8 cellular contexts compared by ENCODE assay signal in the genomic region with DNA sequence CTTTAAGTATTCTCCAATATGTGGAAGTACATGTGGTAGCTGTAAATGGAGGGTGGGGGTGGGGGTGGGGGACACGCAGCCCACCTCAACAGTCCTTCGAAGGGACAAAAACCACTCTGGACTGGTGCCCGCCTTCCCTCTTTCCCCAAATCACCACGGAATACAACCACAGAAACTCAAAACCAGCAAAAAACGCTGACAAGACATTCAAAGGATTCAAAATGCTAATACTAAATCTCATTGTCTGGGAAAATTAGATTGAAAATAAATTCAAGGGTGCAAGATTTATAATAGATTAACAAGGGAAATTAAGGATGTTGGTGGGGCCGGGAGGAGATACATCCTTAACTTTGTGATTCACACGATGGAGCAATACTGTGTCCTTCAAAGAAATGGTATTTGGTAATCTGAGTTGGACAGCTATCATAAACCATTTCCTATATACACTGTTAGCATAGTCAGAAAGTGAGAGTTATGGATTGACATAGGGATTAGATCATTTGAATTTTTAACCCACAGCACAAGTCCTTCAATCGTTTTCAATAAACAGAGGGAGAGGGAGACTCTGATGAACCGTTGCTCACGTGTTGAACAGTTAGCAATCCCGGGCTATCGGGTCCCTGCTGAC. TPM values are rescaled to one million over a fixed set of nuclear protein-coding genes. Genes with fewer than 3 reads are reported as not detected.
A peak's percentile ranks its signal among the peaks of the same experiment; 100 is the strongest.
DNase-seq lines count a peak whose midpoint lies in the region; ATAC-seq and TF ChIP-seq lines count a peak whose summit lies in the region.

No MANE protein-coding gene starts in this region.

- H3K79me2 ChIP-seq in SK-N-SH (ENCODE audit: insufficient read depth) (peaks cover 41% of the 10 kb centered on the region), hepatocyte (peaks cover 36% of the 10 kb centered on the region)

- 69% methylated on average over 12 of the region's 12 CpGs for WGBS in SK-N-SH (ENCODE audit: low lambda C conversion rate)
- WGBS in hepatocyte (ENCODE audit: low lambda C conversion rate, missing lambda C conversion rate), result 51% methylated on average over 12 of the region's 12 CpGs

- H3K27ac Mint-ChIP-seq in stimulated activated memory B cell treated with anti-CD40 and anti-IgM and Interleukin-4, amounts not matched to agents 10 μg/mL and 1 μg/mL and 100 μg/mL, for 72 hours, result peak overlapping the region; percentile 97

- CTCF ChIA-PET in SK-N-SH (lab: Yijun Ruan, JAX), result interaction anchor here (1.0 to 2.1 kb wide), 4 partner anchors 9 to 239 kb away, joined by 3 to 7 read pairs (median 4); no protein-coding TSS in a partner anchor

- no peak overlapping the region for H3K9ac ChIP-seq in SK-N-SH

- H3K36me3 ChIP-seq in SK-N-SH (replicated peaks in 1 of 2; ENCODE audit: control insufficient read depth in 1 of 2, insufficient read depth in 2 of 2, low read length in 1 of 2) (no peaks in the 10 kb centered on the region), hepatocyte (replicated peaks; ENCODE audit: insufficient read depth, low read depth) (no peaks in the 10 kb centered on the region)

- H3K4me2 ChIP-seq in SK-N-SH, result peak overlapping the region; percentile 87
- H3K4me2 ChIP-seq in hepatocyte, result peak overlapping the region; percentile 71

- H3K4me1 ChIP-seq in SK-N-SH (ENCODE audit: control insufficient read depth in 1 of 2, insufficient read depth in 2 of 2, low read depth in 1 of 2, low read length in 1 of 2) (peaks cover 10 to 11% of the 10 kb centered on the region in 2 experiments; a peak in 3 of 4 replicates), hepatocyte (ENCODE audit: insufficient read depth) (peaks cover 6% of the 10 kb centered on the region)

- H3K27me3 Mint-ChIP-seq in stimulated activated memory B cell treated with anti-CD40 and anti-IgM and Interleukin-4, amounts not matched to agents 10 μg/mL and 1 μg/mL and 100 μg/mL, for 72 hours, result no peaks in the 10 kb centered on the region

- H3K36me3 Mint-ChIP-seq in stimulated activated memory B cell treated with anti-CD40 and anti-IgM and Interleukin-4, amounts not matched to agents 10 μg/mL and 1 μg/mL and 100 μg/mL, for 72 hours, result no peaks in the 10 kb centered on the region

- H3F3A ChIP-seq in SK-N-SH (replicated peaks; ENCODE audit: insufficient read depth), result no peaks in the 10 kb centered on the region

- DNase-seq in SK-N-SH (no peak), hepatocyte (ENCODE audit: low spot score) (no peak), D341Med (ENCODE audit: low spot score) (no peak)

- POLR2A ChIA-PET in SK-N-SH (lab: Yijun Ruan, JAX), result interaction anchor here (0.6 to 1.5 kb wide), 2 partner anchors 34 to 62 kb away, joined by 4 to 8 read pairs; no protein-coding TSS in a partner anchor

- H3K9me3 Mint-ChIP-seq in stimulated activated memory B cell treated with anti-CD40 and anti-IgM and Interleukin-4, amounts not matched to agents 10 μg/mL and 1 μg/mL and 100 μg/mL, for 72 hours, result no peaks in the 10 kb centered on the region

- H4K20me1 ChIP-seq in SK-N-SH (ENCODE audit: insufficient read depth) (no peaks in the 10 kb centered on the region), hepatocyte (ENCODE audit: insufficient read depth, poor library complexity, severe bottlenecking) (no peaks in the 10 kb centered on the region)

- H3K4me3 Mint-ChIP-seq in stimulated activated memory B cell treated with anti-CD40 and anti-IgM and Interleukin-4, amounts not matched to agents 10 μg/mL and 1 μg/mL and 100 μg/mL, for 72 hours, result peak overlapping the region; percentile 94

- H2AFZ ChIP-seq in SK-N-SH (ENCODE audit: low read depth) (peak overlapping the region; percentile 54; the same call in 1 of the 2 replicates), hepatocyte (peak overlapping the region; percentile 6)

- no peaks in the 10 kb centered on the region for H3K27me3 ChIP-seq in SK-N-SH (ENCODE audit: insufficient read depth)
- H3K27me3 ChIP-seq in hepatocyte, result no peaks in the 10 kb centered on the region

- H3K27ac ChIP-seq in SK-N-SH (ENCODE audit: low read depth in 2 of 2, low read length in 1 of 2) (no peak overlapping the region), hepatocyte (no peak overlapping the region)

- no peak for ATAC-seq in SK-N-SH treated with all-trans-retinoic acid at 6 μM for 48 hours
- ATAC-seq in stimulated activated memory B cell treated with anti-CD40 and anti-IgM and Interleukin-4, amounts not matched to agents 10 μg/mL and 1 μg/mL and 100 μg/mL, for 72 hours, result no peak
- ATAC-seq in GM21786 (IDR thresholded peaks at IDR 0.05; ENCODE audit: unreplicated experiment), result no peak
- ATAC-seq in HG03342 (IDR thresholded peaks at IDR 0.05; ENCODE audit: unreplicated experiment), result no peak

- peaks cover 41% of the 10 kb centered on the region for H3K4me1 Mint-ChIP-seq in stimulated activated memory B cell treated with anti-CD40 and anti-IgM and Interleukin-4, amounts not matched to agents 10 μg/mL and 1 μg/mL and 100 μg/mL, for 72 hours

- no peaks in the 10 kb centered on the region for H3K9me3 ChIP-seq in SK-N-SH
- H3K9me3 ChIP-seq in hepatocyte (ENCODE audit: low read depth), result no peaks in the 10 kb centered on the region

- no peak for TF ChIP-seq EP300 in SK-N-SH (IDR thresholded peaks at IDR 0.05; ENCODE audit: borderline replicate concordance in 1 of 2, low read depth in 1 of 2, low read length in 1 of 2)

- H3K4me3 ChIP-seq in SK-N-SH (ENCODE audit: low read depth in 2 of 2, low read length in 1 of 2), result peak overlapping the region in 1 of 2 experiments; percentile 65; a peak in 2 of 4 replicates
- peak overlapping the region; percentile 93 for H3K4me3 ChIP-seq in WI38 (ENCODE audit: low read depth, low read length)
- no peak overlapping the region for H3K4me3 ChIP-seq in hepatocyte

- TF ChIP-seq CTCF in SK-N-SH (IDR thresholded peaks at IDR 0.05), result no peak
- TF ChIP-seq CTCF in WI38 (IDR thresholded peaks at IDR 0.05; ENCODE audit: low read depth, low read length), result no peak
- TF ChIP-seq CTCF in hepatocyte (IDR thresholded peaks at IDR 0.05; ENCODE audit: poor library complexity), result no peak

- H3K9me2 ChIP-seq in SK-N-SH (no peaks in the 10 kb centered on the region), hepatocyte (replicated peaks; ENCODE audit: insufficient read depth) (no peaks in the 10 kb centered on the region)

- no peak for TF ChIP-seq RAD21 in SK-N-SH (IDR thresholded peaks at IDR 0.05; ENCODE audit: low read length)

TF ChIP-seq in SK-N-SH, 30 proteins besides CTCF, POLR2A, EP300 and RAD21:
- TF ChIP-seq RXRA (IDR thresholded peaks at IDR 0.05; ENCODE audit: borderline replicate concordance, low read depth) (no peak), YY1 (IDR thresholded peaks at IDR 0.05; ENCODE audit: low read depth) (no peak)
- TF ChIP-seq, protein P1, sequence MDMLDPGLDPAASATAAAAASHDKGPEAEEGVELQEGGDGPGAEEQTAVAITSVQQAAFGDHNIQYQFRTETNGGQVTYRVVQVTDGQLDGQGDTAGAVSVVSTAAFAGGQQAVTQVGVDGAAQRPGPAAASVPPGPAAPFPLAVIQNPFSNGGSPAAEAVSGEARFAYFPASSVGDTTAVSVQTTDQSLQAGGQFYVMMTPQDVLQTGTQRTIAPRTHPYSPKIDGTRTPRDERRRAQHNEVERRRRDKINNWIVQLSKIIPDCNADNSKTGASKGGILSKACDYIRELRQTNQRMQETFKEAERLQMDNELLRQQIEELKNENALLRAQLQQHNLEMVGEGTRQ (IDR thresholded peaks at IDR 0.05; ENCODE audit: borderline replicate concordance, low read depth, low read length), result no peak

TF ChIP-seq in SK-N-SH treated with all-trans-retinoic acid at 6 μM for 48 hours, 23 proteins besides CTCF, POLR2A, EP300 and RAD21 (continues in another document):
- TF ChIP-seq, protein P2, sequence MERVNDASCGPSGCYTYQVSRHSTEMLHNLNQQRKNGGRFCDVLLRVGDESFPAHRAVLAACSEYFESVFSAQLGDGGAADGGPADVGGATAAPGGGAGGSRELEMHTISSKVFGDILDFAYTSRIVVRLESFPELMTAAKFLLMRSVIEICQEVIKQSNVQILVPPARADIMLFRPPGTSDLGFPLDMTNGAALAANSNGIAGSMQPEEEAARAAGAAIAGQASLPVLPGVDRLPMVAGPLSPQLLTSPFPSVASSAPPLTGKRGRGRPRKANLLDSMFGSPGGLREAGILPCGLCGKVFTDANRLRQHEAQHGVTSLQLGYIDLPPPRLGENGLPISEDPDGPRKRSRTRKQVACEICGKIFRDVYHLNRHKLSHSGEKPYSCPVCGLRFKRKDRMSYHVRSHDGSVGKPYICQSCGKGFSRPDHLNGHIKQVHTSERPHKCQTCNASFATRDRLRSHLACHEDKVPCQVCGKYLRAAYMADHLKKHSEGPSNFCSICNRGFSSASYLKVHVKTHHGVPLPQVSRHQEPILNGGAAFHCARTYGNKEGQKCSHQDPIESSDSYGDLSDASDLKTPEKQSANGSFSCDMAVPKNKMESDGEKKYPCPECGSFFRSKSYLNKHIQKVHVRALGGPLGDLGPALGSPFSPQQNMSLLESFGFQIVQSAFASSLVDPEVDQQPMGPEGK (CRISPR knock-in tag; IDR thresholded peaks at IDR 0.05; ENCODE audit: borderline replicate concordance), result no peak
- TF ChIP-seq ZNF70 (CRISPR knock-in tag; IDR thresholded peaks at IDR 0.05), result no peak

RNA-seq across cellular contexts. Expression of a gene that starts 0.8 kb away (rescaled TPM):
- polyA plus RNA-seq in SK-N-SH (2012; rRNA removed) (5.3 and 5.5 TPM in 2 replicates), hepatocyte (5.2 and 8.9 TPM in 2 replicates)
- polyA plus RNA-seq in SK-N-SH (2012; cell fraction: cytosol; rRNA removed), result 5.4 and 6.0 TPM in 2 replicates
- polyA plus RNA-seq in SK-N-SH (2012; cell fraction: nucleus; rRNA removed), result 8.9 and 9.1 TPM in 2 replicates
- total RNA-seq in hepatocyte, result 8.2 and 9.0 TPM in 2 replicates

RNA-seq across cellular contexts. Expression of a gene that starts 1.1 kb away (rescaled TPM):
- 1.5 and 2.0 TPM in 2 replicates for polyA plus RNA-seq in SK-N-SH (2012; rRNA removed)
- 1.6 and 1.7 TPM in 2 replicates for polyA plus RNA-seq in SK-N-SH (2012; cell fraction: cytosol; rRNA removed)
- polyA plus RNA-seq in SK-N-SH (2012; cell fraction: nucleus; rRNA removed), result 1.3 and 3.0 TPM in 2 replicates
- total RNA-seq in hepatocyte, result 0.87 and 2.7 TPM in 2 replicates
- polyA plus RNA-seq in hepatocyte, result 2.1 and 4.8 TPM in 2 replicates
